ENCODE assay signal across 24 cellular contexts in genomic region chr6:140440223-140440810, GRCh38.
DNase-seq lines count a peak whose midpoint lies in the region; ATAC-seq and TF ChIP-seq lines count a peak whose summit lies in the region.
"Had no signal": no experiment of that assay in that cellular context is flagged by ENCODE, and none has a peak within 500 bp of the region (broad histone marks: within the 10 kb centered on the region; RNA-seq: fewer than 3 reads in every experiment).

No MANE protein-coding gene starts in this region.

- H4K20me1 ChIP-seq in neural progenitor cell (ENCODE audit: low read depth) = no peaks in the 10 kb centered on the region

- H3K9ac ChIP-seq in HUES48 (ENCODE audit: low read depth, low read length) = no peak overlapping the region
- no peak overlapping the region for H3K9ac ChIP-seq in endodermal cell (ENCODE audit: extremely low read depth, low read length, poor library complexity, severe bottlenecking)
- no peak overlapping the region for H3K9ac ChIP-seq in neural progenitor cell

- H3K4me1 Mint-ChIP-seq in endodermal cell (peaks cover 19% of the 10 kb centered on the region), neural progenitor cell (peaks cover 46% of the 10 kb centered on the region)

- H3F3A ChIP-seq in neural progenitor cell (ENCODE audit: low read depth) = peaks cover 16% of the 10 kb centered on the region

- H3K27me3 ChIP-seq in HUES48 (ENCODE audit: control insufficient read depth, insufficient read depth, low read length) = no peaks in the 10 kb centered on the region
- H3K27me3 ChIP-seq in endodermal cell (ENCODE audit: control insufficient read depth, insufficient read depth, low read length, poor library complexity, severe bottlenecking) = no peaks in the 10 kb centered on the region
- H3K27me3 ChIP-seq in neural progenitor cell = no peaks in the 10 kb centered on the region
- H3K27me3 ChIP-seq: ascending aorta, esophagus squamous epithelium had no signal

- H3K4me3 ChIP-seq in AG10803 (ENCODE audit: low read length) (no peak overlapping the region), HUES48 (ENCODE audit: low read depth, low read length) (no peak overlapping the region), endodermal cell (ENCODE audit: low read length) (no peak overlapping the region), neural progenitor cell (no peak overlapping the region)
- H3K4me3 ChIP-seq: ascending aorta, esophagus squamous epithelium, mucosa of descending colon had no signal

- H3K27ac Mint-ChIP-seq in endodermal cell (no peak overlapping the region), neural progenitor cell (peak overlapping the region; percentile 80)
- H3K27ac Mint-ChIP-seq: activated CD8-positive, alpha-beta T cell treated with anti-CD3 and anti-CD28 coated beads, Interleukin-2, amount 10 ng/mL, durations not matched to agents 7 days and 5 days; CD4-positive, alpha-beta T cell; effector memory CD8-positive, alpha-beta T cell; stimulated activated naive B cell treated with anti-CD40 and anti-IgM and Interleukin-4, amounts not matched to agents 10 μg/mL and 1 μg/mL and 100 μg/mL, for 72 hours had no signal

- H3K9me3 Mint-ChIP-seq in endodermal cell = peaks cover 17% of the 10 kb centered on the region
- H3K9me3 Mint-ChIP-seq in neural progenitor cell = peaks cover 14% of the 10 kb centered on the region
- H3K9me3 Mint-ChIP-seq: activated T-cell treated with anti-CD3 and anti-CD28 coated beads, Interleukin-2, amount 50 U/mL, for 4 hours; CD4-positive, alpha-beta T cell; effector memory CD8-positive, alpha-beta T cell; stimulated activated naive B cell treated with anti-CD40 and anti-IgM and Interleukin-4, amounts not matched to agents 10 μg/mL and 1 μg/mL and 100 μg/mL, for 72 hours had no signal

- H3K79me2 ChIP-seq in neural progenitor cell (ENCODE audit: low read depth) = no peaks in the 10 kb centered on the region

- WGBS in endodermal cell (ENCODE audit: insufficient coverage in 1 of 2, insufficient read length in 1 of 2), 2 experiments = 78% methylated on average over 1 of the region's 2 CpGs; no CpG with 5 or more reads in 1 of the 2 experiments

- TF ChIP-seq CTCF in AG10803 (conservative IDR thresholded peaks at IDR 0.05; ENCODE audit: low read length) = no peak
- no peak for TF ChIP-seq CTCF in endodermal cell (conservative IDR thresholded peaks at IDR 0.05)
- TF ChIP-seq CTCF in neural progenitor cell (IDR thresholded peaks at IDR 0.05) = no peak

- H2AFZ ChIP-seq in neural progenitor cell (replicated peaks) = no peak overlapping the region

- H3K27me3 Mint-ChIP-seq in endodermal cell (ENCODE audit: insufficient read depth) (no peaks in the 10 kb centered on the region), neural progenitor cell (ENCODE audit: insufficient read depth, low read depth) (no peaks in the 10 kb centered on the region)
- H3K27me3 Mint-ChIP-seq: CD4-positive, alpha-beta T cell; effector memory CD8-positive, alpha-beta T cell; stimulated activated naive B cell treated with anti-CD40 and anti-IgM and Interleukin-4, amounts not matched to agents 10 μg/mL and 1 μg/mL and 100 μg/mL, for 72 hours had no signal

- DNase-seq in AG10803 (ENCODE audit: low read depth) (peak; percentile 3), endodermal cell (no peak), neural progenitor cell (ENCODE audit: low spot score) (no peak), NCI-H2081 (lab: John Stamatoyannopoulos, UW) (no peak), DMS 273 treated with DMSO at 0.1 percent for 48 hours (lab: John Stamatoyannopoulos, UW) (no peak), SK-N-DZ (ENCODE audit: low spot score) (no peak)
- DNase-seq: activated CD4-positive, CD25-positive, alpha-beta regulatory T cell treated with anti-CD3 and anti-CD28 coated beads, Interleukin-2, amount 50 U/mL, for 72 hours; activated CD8-positive, alpha-beta T cell treated with anti-CD3 and anti-CD28 coated beads, Interleukin-2, amount 10 ng/mL, durations not matched to agents 7 days and 5 days; activated naive CD4-positive, alpha-beta T cell treated with anti-CD3 and anti-CD28 coated beads, Interleukin-2, amount 50 U/mL, for 16 hours; activated T-cell treated with anti-CD3 and anti-CD28 coated beads, Interleukin-2, amount 50 U/mL, for 4 hours; CD4-positive, alpha-beta T cell; effector memory CD8-positive, alpha-beta T cell; esophagus squamous epithelium; H7; mucosa of descending colon; NCI-H1092; NCI-H2029 treated with DMSO at 0.1 percent for 48 hours; NCI-H446; NK-92 treated with Interleukin-12 subunit alpha and Interleukin-12 subunit beta, amount 100 ng/mL, for 24 hours; occipital lobe; stimulated activated naive B cell treated with anti-CD40 and anti-IgM and Interleukin-4, amounts not matched to agents 10 μg/mL and 1 μg/mL and 100 μg/mL, for 72 hours had no signal

- H3K36me3 ChIP-seq in HUES48 (ENCODE audit: control insufficient read depth, insufficient read depth, low read length) = no peaks in the 10 kb centered on the region
- no peaks in the 10 kb centered on the region for H3K36me3 ChIP-seq in endodermal cell (ENCODE audit: control insufficient read depth, insufficient read depth, low read length)
- H3K36me3 ChIP-seq in neural progenitor cell = peaks cover 3% of the 10 kb centered on the region
- H3K36me3 ChIP-seq: ascending aorta, esophagus squamous epithelium had no signal

- H3K9me3 ChIP-seq in HUES48 (ENCODE audit: control insufficient read depth, insufficient read depth, low read length) (peaks cover 8% of the 10 kb centered on the region), endodermal cell (ENCODE audit: control insufficient read depth, low read length) (peaks cover 1% of the 10 kb centered on the region), neural progenitor cell (ENCODE audit: low read depth) (no peaks in the 10 kb centered on the region)
- H3K9me3 ChIP-seq: ascending aorta, esophagus squamous epithelium, mucosa of descending colon had no signal

- H3K4me2 ChIP-seq in neural progenitor cell = peak overlapping the region; percentile 5

- peaks cover 40% of the 10 kb centered on the region for H3K4me1 ChIP-seq in HUES48 (ENCODE audit: control insufficient read depth, insufficient read depth, low read length)
- H3K4me1 ChIP-seq in endodermal cell (ENCODE audit: control insufficient read depth, insufficient read depth, low read length) = no peaks in the 10 kb centered on the region
- H3K4me1 ChIP-seq in neural progenitor cell = peaks cover 31% of the 10 kb centered on the region
- H3K4me1 ChIP-seq: ascending aorta had no signal

- ATAC-seq in HG03354 (IDR thresholded peaks at IDR 0.05; ENCODE audit: poor library complexity, severe bottlenecking, unreplicated experiment) = no peak
- ATAC-seq: activated CD8-positive, alpha-beta T cell treated with anti-CD3 and anti-CD28 coated beads, Interleukin-2, amount 10 ng/mL, durations not matched to agents 7 days and 5 days; activated T-cell treated with anti-CD3 and anti-CD28 coated beads, Interleukin-2, amount 50 U/mL, for 4 hours; effector memory CD8-positive, alpha-beta T cell; mucosa of descending colon had no signal

- peaks cover under 1% of the 10 kb centered on the region for H3K36me3 Mint-ChIP-seq in endodermal cell (ENCODE audit: low read depth)
- peaks cover 4% of the 10 kb centered on the region for H3K36me3 Mint-ChIP-seq in neural progenitor cell
- H3K36me3 Mint-ChIP-seq: stimulated activated naive B cell treated with anti-CD40 and anti-IgM and Interleukin-4, amounts not matched to agents 10 μg/mL and 1 μg/mL and 100 μg/mL, for 72 hours had no signal

- H3K4me3 Mint-ChIP-seq in endodermal cell = no peak overlapping the region
- peak overlapping the region; percentile 67 for H3K4me3 Mint-ChIP-seq in neural progenitor cell
- H3K4me3 Mint-ChIP-seq: activated CD8-positive, alpha-beta T cell treated with anti-CD3 and anti-CD28 coated beads, Interleukin-2, amount 10 ng/mL, durations not matched to agents 7 days and 5 days; activated T-cell treated with anti-CD3 and anti-CD28 coated beads, Interleukin-2, amount 50 U/mL, for 4 hours; CD4-positive, alpha-beta T cell; effector memory CD8-positive, alpha-beta T cell; stimulated activated naive B cell treated with anti-CD40 and anti-IgM and Interleukin-4, amounts not matched to agents 10 μg/mL and 1 μg/mL and 100 μg/mL, for 72 hours had no signal

- H3K27ac ChIP-seq in HUES48 (ENCODE audit: low read depth, low read length) (peak overlapping the region; percentile 53), endodermal cell (ENCODE audit: low read depth, low read length) (peak overlapping the region; percentile 71), neural progenitor cell (no peak overlapping the region)
- H3K27ac ChIP-seq: ascending aorta, esophagus squamous epithelium had no signal
